26 cellular contexts compared by ENCODE assay signal in genomic region chr10:24917979-24918378, GRCh38. TPM values are rescaled to one million over a fixed set of nuclear protein-coding genes. Genes with fewer than 3 reads are reported as not detected.
DNase-seq lines count a peak whose midpoint lies in the region; ATAC-seq, FAIRE-seq and TF ChIP-seq lines count a peak whose summit lies in the region.
"Had no signal": no experiment of that assay in that cellular context is flagged by ENCODE, and none has a peak within 500 bp of the region (broad histone marks: within the 10 kb centered on the region; RNA-seq: fewer than 3 reads in every experiment).

No MANE protein-coding gene starts in this region.

- H3K4me1 Mint-ChIP-seq in naive thymus-derived CD8-positive, alpha-beta T cell = peaks cover 3 to 15% (median 7%) of the 10 kb centered on the region in 4 donors

- no peak overlapping the region for H2BK20ac ChIP-seq in IMR-90 (ENCODE audit: low read depth, low read length)

- H3K27me3 ChIP-seq in IMR-90 (ENCODE audit: control insufficient read depth, insufficient read depth, low read length) (no peaks in the 10 kb centered on the region), K562 (ENCODE audit: control insufficient read depth in 2 of 2, insufficient read depth in 2 of 2, low read length in 2 of 2) (no peaks in the 10 kb centered on the region), foreskin keratinocyte (no peaks in the 10 kb centered on the region)
- H3K27me3 ChIP-seq: BE2C, BLaER1 had no signal

- DNase-seq in IMR-90 = no peak
- no peak for DNase-seq in K562 (ENCODE audit: extremely low read depth in 1 of 4, low spot score in 3 of 4)
- DNase-seq in naive thymus-derived CD8-positive, alpha-beta T cell = no peak
- DNase-seq in foreskin keratinocyte = no peak
- no peak for DNase-seq in UCSD-AML1 (lab: John Stamatoyannopoulos, UW; ENCODE audit: unreplicated experiment)
- DNase-seq: 8988T; ACHN; BE2C; C1 segment of cervical spinal cord; CD4-positive, alpha-beta memory T cell; CD4-positive, CD25-positive, alpha-beta regulatory T cell; CD8-positive, alpha-beta memory T cell; COR-L47; DMS 273 treated with DMSO at 0.1 percent for 48 hours; DMS153; DMS53; DMS79; DND-41; EL; GDM1 had no signal

- no peak overlapping the region for H2BK120ac ChIP-seq in IMR-90 (ENCODE audit: low read depth, low read length)

- POLR2A ChIA-PET in HEK293 (lab: Yijun Ruan, JAX) = no interaction called here
- POLR2A ChIA-PET in IMR-90 (lab: Charles Lee; ENCODE audit: unreplicated experiment) = no interaction called here
- POLR2A ChIA-PET in K562 (lab: Yijun Ruan, JAX) = no interaction called here
- POLR2A ChIA-PET in naive thymus-derived CD8-positive, alpha-beta T cell (lab: Charles Lee) = no interaction called here

- no peaks in the 10 kb centered on the region for H3K4me1 ChIP-seq in HEK293 (ENCODE audit: control insufficient read depth, insufficient read depth, low read length)
- H3K4me1 ChIP-seq in IMR-90 (ENCODE audit: control insufficient read depth, insufficient read depth, low read length) = peaks cover 3% of the 10 kb centered on the region; the same call in 1 of the 2 replicates
- H3K4me1 ChIP-seq in K562 (replicated peaks in 1 of 2; ENCODE audit: control insufficient read depth in 2 of 2, insufficient read depth in 2 of 2, low read length in 2 of 2) = peaks cover 16 to 30% of the 10 kb centered on the region in 2 experiments
- H3K4me1 ChIP-seq in foreskin keratinocyte = peaks cover 12% of the 10 kb centered on the region
- H3K4me1 ChIP-seq: BLaER1 had no signal

- TF ChIP-seq POLR2A in IMR-90 (IDR thresholded peaks at IDR 0.05; ENCODE audit: low read depth, low read length) (no peak), K562 (conservative IDR thresholded peaks at IDR 0.05) (no peak)

- no peak overlapping the region for H3K56ac ChIP-seq in IMR-90 (ENCODE audit: extremely low read depth, insufficient read depth, low read length)

- H3K9me3 Mint-ChIP-seq in naive thymus-derived CD8-positive, alpha-beta T cell = peaks cover 0 to 3% (median 0%) of the 10 kb centered on the region in 9 donors

- H3K18ac ChIP-seq in IMR-90 (ENCODE audit: low read depth, low read length) = no peak overlapping the region

- H3K27ac ChIP-seq in HEK293 (ENCODE audit: extremely low read depth, low read depth, low read length) (no peak overlapping the region), IMR-90 (ENCODE audit: insufficient read depth, low read length) (no peak overlapping the region), K562 (ENCODE audit: extremely low read depth, low read depth, low read length) (no peak overlapping the region), foreskin keratinocyte (no peak overlapping the region)
- H3K27ac ChIP-seq: BLaER1 had no signal

- H3K14ac ChIP-seq in IMR-90 (replicated peaks; ENCODE audit: low read depth, low read length) = no peak overlapping the region

- H3K27ac Mint-ChIP-seq in naive thymus-derived CD8-positive, alpha-beta T cell = peak overlapping the region in 1 of 10 donors; percentile 15
- H3K27ac Mint-ChIP-seq: CD14-positive monocyte; CD4-positive, alpha-beta memory T cell; CD4-positive, CD25-positive, alpha-beta regulatory T cell had no signal

- FAIRE-seq in K562 (lab: Jason Lieb, UNC) = no peak
- FAIRE-seq: A204.1, GM12891, GM19239 had no signal

- H3K9me3 ChIP-seq in HEK293 (ENCODE audit: control insufficient read depth, insufficient read depth, low read depth, low read length) (no peaks in the 10 kb centered on the region), IMR-90 (ENCODE audit: control insufficient read depth, insufficient read depth, low read length) (no peaks in the 10 kb centered on the region), K562 (replicated peaks; ENCODE audit: control insufficient read depth, insufficient read depth, low read depth, low read length) (peaks cover 2% of the 10 kb centered on the region; the same call in 1 of the 2 replicates)
- H3K9me3 ChIP-seq: BE2C had no signal

- H3K4ac ChIP-seq in IMR-90 (ENCODE audit: low read depth, low read length) = no peak overlapping the region

- TF ChIP-seq RAD21 in IMR-90 (IDR thresholded peaks at IDR 0.05; ENCODE audit: low read length) = no peak
- TF ChIP-seq RAD21 in K562 (CRISPR knock-in tag; conservative IDR thresholded peaks at IDR 0.05 in 1 of 2, IDR thresholded peaks at IDR 0.05 in 1 of 2) = no peak

- no peak overlapping the region for H3K4me3 Mint-ChIP-seq in naive thymus-derived CD8-positive, alpha-beta T cell
- H3K4me3 Mint-ChIP-seq: CD14-positive monocyte; CD4-positive, alpha-beta memory T cell; CD4-positive, CD25-positive, alpha-beta regulatory T cell; CD8-positive, alpha-beta memory T cell had no signal

- peaks cover 0 to 3% (median 0%) of the 10 kb centered on the region in 3 donors for H3K36me3 Mint-ChIP-seq in naive thymus-derived CD8-positive, alpha-beta T cell
- H3K36me3 Mint-ChIP-seq: CD4-positive, alpha-beta memory T cell; CD4-positive, CD25-positive, alpha-beta regulatory T cell had no signal

- in situ Hi-C loops in IMR-90 (cut with MboI; ENCODE audit: low sequenced_read_pairs) = no loop called here
- in situ Hi-C loops in K562 (cut with MboI) = no loop called here

- no peaks in the 10 kb centered on the region for H3K27me3 Mint-ChIP-seq in naive thymus-derived CD8-positive, alpha-beta T cell
- H3K27me3 Mint-ChIP-seq: CD4-positive, alpha-beta memory T cell; CD4-positive, CD25-positive, alpha-beta regulatory T cell; CD8-positive, alpha-beta memory T cell had no signal

- ATAC-seq in IMR-90 (ENCODE audit: low read depth) = no peak
- ATAC-seq in K562 = no peak
- ATAC-seq in naive thymus-derived CD8-positive, alpha-beta T cell = no peak
- ATAC-seq in foreskin keratinocyte = no peak

- intact Hi-C loops in IMR-90 (cut with micrococcal nuclease) (no loop called here), K562 (cut with micrococcal nuclease) (loop anchor here (5.0 kb wide), 1 partner anchor 164 kb away; no protein-coding TSS in a partner anchor)

- H3K79me1 ChIP-seq in IMR-90 (ENCODE audit: low read depth in 1 of 2, low read length in 2 of 2) = peaks cover 3% of the 10 kb centered on the region in 2 experiments; a peak in 3 of 4 replicates

- no peak overlapping the region for H3K4me3 ChIP-seq in HEK293 (ENCODE audit: low read depth, low read length)
- H3K4me3 ChIP-seq in IMR-90 (ENCODE audit: insufficient read depth, low read depth, low read length) = no peak overlapping the region
- no peak overlapping the region for H3K4me3 ChIP-seq in K562
- H3K4me3 ChIP-seq: BLaER1 had no signal

- H4K5ac ChIP-seq in IMR-90 (ENCODE audit: low read depth, low read length) = no peak overlapping the region

- TF ChIP-seq CTCF in HEK293 (tag by site-specific recombination; IDR thresholded peaks at IDR 0.05) (no peak), IMR-90 (conservative IDR thresholded peaks at IDR 0.05; ENCODE audit: low read depth, low read length) (no peak), K562 (IDR thresholded peaks at IDR 0.05 in 2 of 3, conservative IDR thresholded peaks at IDR 0.05 in 1 of 3; ENCODE audit: insufficient read depth in 2 of 3, low read depth in 1 of 3, low read length in 3 of 3) (no peak), foreskin keratinocyte (conservative IDR thresholded peaks at IDR 0.05) (no peak)

- H3K79me2 ChIP-seq in K562 (ENCODE audit: control insufficient read depth, insufficient read depth, low read length) = no peaks in the 10 kb centered on the region

- no peak for TF ChIP-seq EP300 in K562 (IDR thresholded peaks at IDR 0.05; ENCODE audit: low read length)

- no peak overlapping the region for H3K9ac ChIP-seq in IMR-90 (ENCODE audit: low read depth, low read length)
- no peak overlapping the region for H3K9ac ChIP-seq in K562 (ENCODE audit: insufficient read depth in 1 of 2, low read depth in 2 of 2, low read length in 2 of 2)
- H3K9ac ChIP-seq: BLaER1 had no signal

- CTCF ChIA-PET in HEK293 (lab: Yijun Ruan, JAX) = no interaction called here
- CTCF ChIA-PET in IMR-90 (lab: Yijun Ruan, JAX) = no interaction called here
- CTCF ChIA-PET in K562 (lab: Yijun Ruan, JAX; ENCODE audit: low intra/inter-chr PET ratio) = no interaction called here

- H4K20me1 ChIP-seq in IMR-90 (ENCODE audit: insufficient read depth, low read length) (no peaks in the 10 kb centered on the region), K562 (replicated peaks; ENCODE audit: control insufficient read depth, insufficient read depth, low read length) (no peaks in the 10 kb centered on the region)
- H4K20me1 ChIP-seq: BLaER1 had no signal

- BruUV-seq in IMR-90 (replicated peaks; lab: Mats Ljungman, UMichigan) (no TSS peak), K562 (replicated peaks; lab: Mats Ljungman, UMichigan) (no TSS peak)

- H2AFZ ChIP-seq in IMR-90 (replicated peaks; ENCODE audit: low read length, poor library complexity) = no peak overlapping the region
- H2AFZ ChIP-seq in K562 (ENCODE audit: low read depth, low read length) = peak overlapping the region; percentile 24; the same call in 1 of the 2 replicates

- H2AK9ac ChIP-seq in IMR-90 (replicated peaks; ENCODE audit: low read depth, low read length, poor library complexity) = no peak overlapping the region

- H2BK5ac ChIP-seq in IMR-90 (ENCODE audit: low read depth, low read length, poor library complexity, severe bottlenecking) = no peak overlapping the region

- no peak overlapping the region for H4K91ac ChIP-seq in IMR-90 (ENCODE audit: insufficient read depth, low read depth, low read length)

- H3K4me2 ChIP-seq in IMR-90 (ENCODE audit: low read depth, low read length) (no peak overlapping the region), K562 (ENCODE audit: insufficient read depth, low read length) (no peak overlapping the region)
- H3K4me2 ChIP-seq: BLaER1 had no signal

- peak overlapping the region; percentile 51; the same call in 1 of the 2 replicates for H2AK5ac ChIP-seq in IMR-90 (ENCODE audit: low read depth, low read length)

- no peak overlapping the region for H2BK15ac ChIP-seq in IMR-90 (ENCODE audit: low read depth, low read length)

- H3K9me1 ChIP-seq in IMR-90 (ENCODE audit: insufficient read depth, low read length) (peaks cover 4% of the 10 kb centered on the region; the same call in 1 of the 2 replicates), K562 (ENCODE audit: control insufficient read depth, insufficient read depth, low read length) (no peaks in the 10 kb centered on the region)

- dilution Hi-C loops in IMR-90 (cut with HindIII; ENCODE audit: low sequenced_read_pairs, unreplicated experiment) = no loop called here

- no peak overlapping the region for H3K23ac ChIP-seq in IMR-90 (ENCODE audit: low read depth, low read length)

- no peak overlapping the region for H4K8ac ChIP-seq in IMR-90 (ENCODE audit: low read depth in 2 of 2, low read length in 2 of 2)

- H3K36me3 ChIP-seq in HEK293 (ENCODE audit: control insufficient read depth in 2 of 2, insufficient read depth in 1 of 2, low read length in 2 of 2) (no peaks in the 10 kb centered on the region), IMR-90 (ENCODE audit: control insufficient read depth, insufficient read depth, low read length) (no peaks in the 10 kb centered on the region), K562 (ENCODE audit: control insufficient read depth, insufficient read depth, low read length) (no peaks in the 10 kb centered on the region; the same call in 2 of the 3 replicates)
- H3K36me3 ChIP-seq: BE2C had no signal

RNA-seq across cellular contexts. Expression of gene PRTFDC1, which starts 34.4 kb away (rescaled TPM):
- total RNA-seq in IMR-90 (2012; rRNA removed) = 17.9 and 24.2 TPM in 2 replicates
- polyA plus RNA-seq in IMR-90 (2012; rRNA removed) = 11.9 and 12.3 TPM in 2 replicates
- 2.3 and 2.7 TPM in 2 replicates for polyA plus RNA-seq in IMR-90 (2012; cell fraction: cytosol; rRNA removed)
- polyA plus RNA-seq in IMR-90 (2012; cell fraction: nucleus; rRNA removed; ENCODE audit: low replicate concordance) = 1.1 and 12.1 TPM in 2 replicates
- 3.9 and 7.0 TPM in 2 replicates for total RNA-seq in K562 (2011; cell fraction: chromatin; rRNA removed; ENCODE audit: low replicate concordance)
- total RNA-seq in K562 (2011; cell fraction: nucleolus; rRNA removed) = 2.5 and 3.3 TPM in 2 replicates
- total RNA-seq in K562 (2011; cell fraction: nucleoplasm; rRNA removed) = 3.3 and 4.6 TPM in 2 replicates
- 6.0 and 7.0 TPM in 2 replicates for total RNA-seq in K562 (2014; rRNA removed)
- 10.0 and 14.4 TPM in 2 replicates for total RNA-seq in K562 (2014; rRNA removed; fragmentation: Illumina TruSeq; extraction: Trizol)
- 9.4 and 9.5 TPM in 2 replicates for total RNA-seq in K562 (2015; rRNA removed; fragmentation: Illumina TruSeq; extraction: Trizol)
- 7.5 and 8.0 TPM in 2 replicates for total RNA-seq in K562 (2021)
- polyA plus RNA-seq in K562 (2011; rRNA removed) = 17.4 and 27.6 TPM in 2 replicates
- 6.6 and 11.7 TPM in 2 replicates for polyA plus RNA-seq in K562 (2011; cell fraction: cytosol; rRNA removed)
- 7.0 and 9.7 TPM in 2 replicates for polyA plus RNA-seq in K562 (2011; cell fraction: nucleus; rRNA removed)
- 12.9 and 14.9 TPM in 2 replicates for polyA plus RNA-seq in K562 (2012)
- 10.7 and 12.5 TPM in 2 replicates for polyA plus RNA-seq in K562 (2014; fragmentation: Illumina TruSeq; extraction: Trizol)
- 10 to 100 TPM; 19.0 to 19.7 TPM for polyA plus RNA-seq in K562 (2014; fragmentation: Nextera tagmentation; extraction: Ambion mirVana)
- 9.1 TPM in 2 replicates for polyA plus RNA-seq in K562 (2014; rRNA removed)
- 24.3 and 33.2 TPM in 2 replicates for polyA minus RNA-seq in K562 (2011; rRNA and poly(A)+ RNA removed)
- 1.8 and 8.7 TPM in 2 replicates for polyA minus RNA-seq in K562 (2011; cell fraction: cytosol; rRNA and poly(A)+ RNA removed)
- polyA minus RNA-seq in K562 (2011; cell fraction: nucleus; rRNA and poly(A)+ RNA removed) = 4.0 and 7.3 TPM in 2 replicates
- 1 to 10 TPM; 1.8 to 3.1 TPM for total RNA-seq in naive thymus-derived CD8-positive, alpha-beta T cell
- polyA plus RNA-seq in naive thymus-derived CD8-positive, alpha-beta T cell = 1 to 10 TPM in 1 of 3 donors, under 1 TPM in 2; 0.93 to 1.7 (median 0.94) TPM
- total RNA-seq in foreskin keratinocyte = 8.5 and 8.7 TPM in 2 replicates
- 6.4 and 7.0 TPM in 2 replicates for polyA plus RNA-seq in foreskin keratinocyte
- polyA plus RNA-seq: CD14-positive monocyte had no signal

Comparison
In these comparisons a context has a peak if more than half of its experiments do, and no peak if none do; other contexts are left out.
1. Of the 44 proteins assayed by ChIP-seq in both K562 and HEK293: peak only in K562: none; only in HEK293: ATF2; in both: none; in neither: 43.